16 cellular contexts compared by ENCODE assay signal in genomic region chr1:86845514-86845913, GRCh38.
A peak's percentile ranks its signal among the peaks of the same experiment; 100 is the strongest.
DNase-seq lines count a peak whose midpoint lies in the region; ATAC-seq, FAIRE-seq and TF ChIP-seq lines count a peak whose summit lies in the region.
"Had no signal": no experiment of that assay in that cellular context is flagged by ENCODE, and none has a peak within 500 bp of the region (broad histone marks: within the 10 kb centered on the region; RNA-seq: fewer than 3 reads in every experiment).

No MANE protein-coding gene starts in this region.

- H2AFZ ChIP-seq in ACC112 (ENCODE audit: low read length, unreplicated experiment) (no peak overlapping the region), PC-9 (no peak overlapping the region)

- peaks cover 7% of the 10 kb centered on the region; the same call in 1 of the 2 replicates for H3F3A ChIP-seq in PC-9 (ENCODE audit: insufficient read depth, low read depth)

- H3K9me3 ChIP-seq in A549 (no peaks in the 10 kb centered on the region), PC-9 (ENCODE audit: insufficient read depth, low read depth) (0 out of 2 replicates have a peak, but pooled peaks cover 5% of the 10 kb centered on the region)
- H3K9me3 ChIP-seq: BLaER1, HAP-1 had no signal

- TF ChIP-seq EP300 in A549 (IDR thresholded peaks at IDR 0.05): no peak

- TF ChIP-seq RAD21 in A549 (conservative IDR thresholded peaks at IDR 0.05 in 1 of 2, IDR thresholded peaks at IDR 0.05 in 1 of 2): no peak

- DNase-seq in A549 (ENCODE audit: low read depth in 1 of 2, low spot score in 1 of 2): no peak
- no peak for DNase-seq in PC-9
- no peak for DNase-seq in epithelial cell of prostate (ENCODE audit: low read depth, low spot score)
- DNase-seq in UCSD-AML1 (lab: John Stamatoyannopoulos, UW; ENCODE audit: unreplicated experiment): no peak
- DNase-seq in NK-92 treated with Interleukin-12 subunit alpha and Interleukin-12 subunit beta, amount 100 ng/mL, for 24 hours (lab: John Stamatoyannopoulos, UW): no peak
- DNase-seq in pons (ENCODE audit: low spot score): no peak
- no peak for DNase-seq in NCI-H345 treated with DMSO at 0.1 percent for 48 hours (lab: John Stamatoyannopoulos, UW; ENCODE audit: unreplicated experiment)
- DNase-seq: CD4-positive, CD25-positive, alpha-beta regulatory T cell; DMS53; KBM-7 had no signal

- TF ChIP-seq POLR2A in A549 (IDR thresholded peaks at IDR 0.05; ENCODE audit: low read length): no peak

- CTCF ChIA-PET in A549 (lab: Yijun Ruan, JAX): interaction anchor here (0.8 to 1.6 kb wide), 5 partner anchors 11 to 119 kb away, joined by 3 to 7 read pairs (median 3); no protein-coding TSS in a partner anchor
- CTCF ChIA-PET in PC-9 (lab: Charles Lee): no interaction called here

- POLR2A ChIA-PET in A549 (lab: Yijun Ruan, JAX) (no interaction called here), PC-9 (lab: Charles Lee; ENCODE audit: unreplicated experiment) (no interaction called here)

- H3K36me3 ChIP-seq in ACC112 (ENCODE audit: insufficient read depth, low read length) (no peaks in the 10 kb centered on the region), PC-9 (ENCODE audit: low read depth) (no peaks in the 10 kb centered on the region)
- H3K36me3 ChIP-seq: BLaER1, HAP-1 had no signal

- peak overlapping the region; percentile 50; the same call in 1 of the 3 replicates for H3K4me2 ChIP-seq in A549
- H3K4me2 ChIP-seq in PC-9: peak overlapping the region; percentile 33; the same call in 1 of the 2 replicates
- H3K4me2 ChIP-seq: BLaER1 had no signal

- WGBS in A549 (ENCODE audit: missing lambda C conversion rate): 88% methylated on average over 3 of the region's 3 CpGs

- H3K27ac ChIP-seq in A549 (peak overlapping the region in 1 of 2 experiments; percentile 68; a peak in 3 of 6 replicates), ACC112 (ENCODE audit: low read depth, low read length) (peak overlapping the region; percentile 17), PC-9 (no peak overlapping the region), epithelial cell of prostate (peak overlapping the region; percentile 18)
- H3K27ac ChIP-seq: BLaER1 had no signal

- H4K20me1 ChIP-seq in PC-9 (ENCODE audit: insufficient read depth): no peaks in the 10 kb centered on the region
- H4K20me1 ChIP-seq: BLaER1 had no signal

- no peak for ATAC-seq in A549

- no peak overlapping the region for H3K4me3 ChIP-seq in A549
- H3K4me3 ChIP-seq in ACC112 (ENCODE audit: low read depth, low read length): no peak overlapping the region
- no peak overlapping the region for H3K4me3 ChIP-seq in PC-9
- H3K4me3 ChIP-seq: BLaER1, HAP-1 had no signal

- intact Hi-C loops in PC-9 (cut with micrococcal nuclease; ENCODE audit: unreplicated experiment): no loop called here

- TF ChIP-seq CTCF in A549 (IDR thresholded peaks at IDR 0.05) (no peak), PC-9 (conservative IDR thresholded peaks at IDR 0.05) (no peak)

- BruUV-seq in PC-9 (replicated peaks; lab: Mats Ljungman, UMichigan): no TSS peak

- peaks cover 10% of the 10 kb centered on the region; the same call in 2 of the 3 replicates for H3K4me1 ChIP-seq in A549
- H3K4me1 ChIP-seq in ACC112 (ENCODE audit: control insufficient read depth, insufficient read depth, low read length, unreplicated experiment): peaks cover 22% of the 10 kb centered on the region
- peaks cover 13% of the 10 kb centered on the region for H3K4me1 ChIP-seq in PC-9 (replicated peaks; ENCODE audit: insufficient read depth)
- H3K4me1 ChIP-seq: HAP-1 had no signal

- FAIRE-seq in A549 (lab: Jason Lieb, UNC): no peak
- FAIRE-seq: A204.1, H1, HTR-8/SVneo had no signal

- H3K9me2 ChIP-seq in PC-9 (ENCODE audit: insufficient read depth): 0 out of 2 replicates have a peak, but pooled peaks cover 3% of the 10 kb centered on the region

- H3K79me2 ChIP-seq in ACC112 (ENCODE audit: control insufficient read depth, insufficient read depth, low read length, unreplicated experiment) (no peaks in the 10 kb centered on the region), PC-9 (ENCODE audit: low read depth) (no peaks in the 10 kb centered on the region)

- H3K27me3 ChIP-seq in ACC112 (ENCODE audit: insufficient read depth, low read length): no peaks in the 10 kb centered on the region
- no peaks in the 10 kb centered on the region for H3K27me3 ChIP-seq in PC-9 (ENCODE audit: insufficient read depth, low read depth)
- H3K27me3 ChIP-seq: BLaER1 had no signal

TF ChIP-seq in A549, 52 proteins besides CTCF, POLR2A, EP300 and RAD21:
- TF ChIP-seq CHD2 (IDR thresholded peaks at IDR 0.05; ENCODE audit: low read length, partially characterized antibody) (no peak), ZC3H11A (IDR thresholded peaks at IDR 0.05) (no peak), POLR2AphosphoS2 (conservative IDR thresholded peaks at IDR 0.05; ENCODE audit: low read length) (no peak), NR3C1 (IDR thresholded peaks at IDR 0.05) (no peak), ELK1 (IDR thresholded peaks at IDR 0.05; ENCODE audit: low read depth, low read length) (no peak), JUNB (IDR thresholded peaks at IDR 0.05) (no peak), NPAS2 (CRISPR knock-in tag; IDR thresholded peaks at IDR 0.05; ENCODE audit: borderline replicate concordance) (no peak), PBX3 (IDR thresholded peaks at IDR 0.05) (no peak), HDAC2 (IDR thresholded peaks at IDR 0.05) (no peak), SREBF2 (IDR thresholded peaks at IDR 0.05) (no peak), EHF (CRISPR knock-in tag; IDR thresholded peaks at IDR 0.05) (no peak), MAFK (IDR thresholded peaks at IDR 0.05; ENCODE audit: partially characterized antibody) (no peak)
